In genomic region chr10:72673280-72673679, GRCh38 we compare ENCODE assay signal across 22 cellular contexts.
"Had no signal": no experiment of that assay in that cellular context is flagged by ENCODE, and none has a peak within 500 bp of the region (broad histone marks: within the 10 kb centered on the region; RNA-seq: fewer than 3 reads in every experiment).

No MANE protein-coding gene starts in this region.

- H3K27me3 ChIP-seq: MG63 had no signal

- FAIRE-seq: HepG2 had no signal

- H3K36me3 ChIP-seq: MG63 had no signal

- H3K27ac ChIP-seq: RWPE1 had no signal

- DNase-seq: IMR-90, Karpas-422, KG1, MG63, NCI-H1092, NCI-H1105 treated with DMSO at 0.1 percent for 48 hours, NCI-H1417 treated with DMSO at 0.1 percent for 48 hours, NCI-H146, NCI-H187, NCI-H2029, NCI-H2081 treated with DMSO at 0.1 percent for 48 hours, NCI-H2171, NCI-H226, NCI-H446, NCI-H510A, NCI-H524 treated with DMSO at 0.1 percent for 48 hours, NCI-H69, NCI-H774, PC-3, SHP77 had no signal

- H3K4me3 ChIP-seq: MG63 had no signal
